22 cellular contexts compared by ENCODE assay signal in the genomic region with DNA sequence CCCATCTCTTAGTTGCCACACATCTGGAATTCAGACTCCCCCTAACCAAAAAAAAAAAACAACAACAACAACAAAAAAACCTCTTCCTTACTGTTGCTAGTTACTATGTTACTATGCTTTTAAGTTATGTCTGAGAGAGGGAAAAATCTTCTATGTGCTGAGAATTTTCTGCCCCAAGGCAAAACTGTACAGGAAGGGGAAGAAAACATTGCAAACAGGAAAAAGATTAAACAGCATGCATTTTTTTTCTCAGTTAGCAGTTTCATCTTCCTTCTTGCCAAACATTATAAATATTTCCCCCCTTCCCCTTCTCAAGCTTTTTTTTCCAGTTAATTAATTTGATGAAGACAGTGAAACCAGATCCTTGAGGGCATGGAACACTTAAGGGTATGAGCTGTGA. TPM values are rescaled to one million over a fixed set of nuclear protein-coding genes. Genes with fewer than 3 reads are reported as not detected.
A peak's percentile ranks its signal among the peaks of the same experiment; 100 is the strongest.
DNase-seq lines count a peak whose midpoint lies in the region; ATAC-seq lines count a peak whose summit lies in the region.
"Had no signal": no experiment of that assay in that cellular context is flagged by ENCODE, and none has a peak within 500 bp of the region (broad histone marks: within the 10 kb centered on the region; RNA-seq: fewer than 3 reads in every experiment).

No MANE protein-coding gene starts in this region.

- H3K27ac Mint-ChIP-seq in stimulated activated naive CD8-positive, alpha-beta T cell treated with anti-CD3 and anti-CD28 coated beads, Interleukin-15, Interleukin-2, amounts not matched to agents 100 ng/mL and 50 ng/mL, for 24 hours: peak overlapping the region; percentile 83
- H3K27ac Mint-ChIP-seq in dendritic cell treated with granulocyte-macrophage colony-stimulating factor and Interleukin-4, amounts not matched to agents 40 ng/mL and 50 ng/mL, for 4 days: peak overlapping the region; percentile 99

- no peaks in the 10 kb centered on the region for H3K9me3 Mint-ChIP-seq in stimulated activated naive CD8-positive, alpha-beta T cell treated with anti-CD3 and anti-CD28 coated beads, Interleukin-15, Interleukin-2, amounts not matched to agents 100 ng/mL and 50 ng/mL, for 24 hours
- no peaks in the 10 kb centered on the region for H3K9me3 Mint-ChIP-seq in dendritic cell treated with granulocyte-macrophage colony-stimulating factor and Interleukin-4, amounts not matched to agents 40 ng/mL and 50 ng/mL, for 4 days

- no peak overlapping the region for H3K9ac ChIP-seq in SK-N-MC (ENCODE audit: insufficient read length)

- H3K4me1 Mint-ChIP-seq in stimulated activated naive CD8-positive, alpha-beta T cell treated with anti-CD3 and anti-CD28 coated beads, Interleukin-15, Interleukin-2, amounts not matched to agents 100 ng/mL and 50 ng/mL, for 24 hours (ENCODE audit: low read depth): peaks cover 79% of the 10 kb centered on the region
- peaks cover 52% of the 10 kb centered on the region for H3K4me1 Mint-ChIP-seq in dendritic cell treated with granulocyte-macrophage colony-stimulating factor and Interleukin-4, amounts not matched to agents 40 ng/mL and 50 ng/mL, for 4 days (ENCODE audit: low read depth)

- H3K36me3 Mint-ChIP-seq in stimulated activated naive CD8-positive, alpha-beta T cell treated with anti-CD3 and anti-CD28 coated beads, Interleukin-15, Interleukin-2, amounts not matched to agents 100 ng/mL and 50 ng/mL, for 24 hours (ENCODE audit: low read depth): no peaks in the 10 kb centered on the region
- peaks cover 41% of the 10 kb centered on the region for H3K36me3 Mint-ChIP-seq in dendritic cell treated with granulocyte-macrophage colony-stimulating factor and Interleukin-4, amounts not matched to agents 40 ng/mL and 50 ng/mL, for 4 days (ENCODE audit: low read depth)

- DNase-seq in stimulated activated naive CD8-positive, alpha-beta T cell treated with anti-CD3 and anti-CD28 coated beads, Interleukin-15, Interleukin-2, amounts not matched to agents 100 U/mL and 50 U/mL, for 24 hours: no peak
- DNase-seq in SK-N-MC (ENCODE audit: low read depth, low spot score) (peak; percentile 86), mesenteric fat pad (ENCODE audit: low spot score) (no peak), NCI-H774 (lab: John Stamatoyannopoulos, UW) (no peak), 8988T (no peak)
- DNase-seq: amygdala; BE2C; cerebellar nuclear complex; DMS53; foreskin fibroblast; left cardiac atrium; NCI-H2029; NCI-H524; PC-3; stimulated activated CD4-positive, alpha-beta T cell treated with anti-CD3 and anti-CD28 coated beads, Interleukin-4, amount 100 ng/mL, for 24 hours; stimulated activated CD8-positive, alpha-beta memory T cell treated with anti-CD3 and anti-CD28 coated beads, Interleukin-4, amount 100 ng/mL, for 48 hours; transverse colon had no signal

- H3K4me3 ChIP-seq in SK-N-MC: peak overlapping the region; percentile 42
- H3K4me3 ChIP-seq: transverse colon had no signal

- H3K4me3 Mint-ChIP-seq in stimulated activated naive CD8-positive, alpha-beta T cell treated with anti-CD3 and anti-CD28 coated beads, Interleukin-15, Interleukin-2, amounts not matched to agents 100 ng/mL and 50 ng/mL, for 24 hours: peak overlapping the region; percentile 84
- H3K4me3 Mint-ChIP-seq in dendritic cell treated with granulocyte-macrophage colony-stimulating factor and Interleukin-4, amounts not matched to agents 40 ng/mL and 50 ng/mL, for 4 days: peak overlapping the region; percentile 39

- H3K27me3 Mint-ChIP-seq in stimulated activated naive CD8-positive, alpha-beta T cell treated with anti-CD3 and anti-CD28 coated beads, Interleukin-15, Interleukin-2, amounts not matched to agents 100 ng/mL and 50 ng/mL, for 24 hours: no peaks in the 10 kb centered on the region
- H3K27me3 Mint-ChIP-seq in dendritic cell treated with granulocyte-macrophage colony-stimulating factor and Interleukin-4, amounts not matched to agents 40 ng/mL and 50 ng/mL, for 4 days: no peaks in the 10 kb centered on the region

- H3K36me3 ChIP-seq in SK-N-MC (ENCODE audit: insufficient read depth, low read length): no peaks in the 10 kb centered on the region
- H3K36me3 ChIP-seq: BE2C, transverse colon had no signal

- intact Hi-C loops in dendritic cell treated with granulocyte-macrophage colony-stimulating factor and Interleukin-4, amounts not matched to agents 40 ng/mL and 50 ng/mL, for 4 days (cut with micrococcal nuclease): loop anchor here (5.0 kb wide), 1 partner anchor 164 kb away; no protein-coding TSS in a partner anchor

- H3K27ac ChIP-seq in SK-N-MC: peak overlapping the region; percentile 78

- H3K9me3 ChIP-seq in SK-N-MC (ENCODE audit: low read depth, low read length): no peaks in the 10 kb centered on the region
- H3K9me3 ChIP-seq: BE2C, transverse colon had no signal

- ATAC-seq in stimulated activated naive CD8-positive, alpha-beta T cell treated with anti-CD3 and anti-CD28 coated beads, Interleukin-15, Interleukin-2, amounts not matched to agents 100 U/mL and 50 U/mL, for 24 hours: no peak
- ATAC-seq in GM18517 (IDR thresholded peaks at IDR 0.05; ENCODE audit: unreplicated experiment): no peak
- ATAC-seq: HCT116, left cardiac atrium, PC-3 had no signal

RNA-seq across cellular contexts. Expression of gene CD200R1, which starts 1.1 kb away (rescaled TPM):
- 3.8 TPM for total RNA-seq in mesenteric fat pad
- total RNA-seq: osteocyte, PC-3 had no signal

RNA-seq across cellular contexts. Expression of gene GTPBP8, which starts 14.8 kb away (rescaled TPM):
- total RNA-seq in mesenteric fat pad: 8.6 TPM
